In the genomic region with DNA sequence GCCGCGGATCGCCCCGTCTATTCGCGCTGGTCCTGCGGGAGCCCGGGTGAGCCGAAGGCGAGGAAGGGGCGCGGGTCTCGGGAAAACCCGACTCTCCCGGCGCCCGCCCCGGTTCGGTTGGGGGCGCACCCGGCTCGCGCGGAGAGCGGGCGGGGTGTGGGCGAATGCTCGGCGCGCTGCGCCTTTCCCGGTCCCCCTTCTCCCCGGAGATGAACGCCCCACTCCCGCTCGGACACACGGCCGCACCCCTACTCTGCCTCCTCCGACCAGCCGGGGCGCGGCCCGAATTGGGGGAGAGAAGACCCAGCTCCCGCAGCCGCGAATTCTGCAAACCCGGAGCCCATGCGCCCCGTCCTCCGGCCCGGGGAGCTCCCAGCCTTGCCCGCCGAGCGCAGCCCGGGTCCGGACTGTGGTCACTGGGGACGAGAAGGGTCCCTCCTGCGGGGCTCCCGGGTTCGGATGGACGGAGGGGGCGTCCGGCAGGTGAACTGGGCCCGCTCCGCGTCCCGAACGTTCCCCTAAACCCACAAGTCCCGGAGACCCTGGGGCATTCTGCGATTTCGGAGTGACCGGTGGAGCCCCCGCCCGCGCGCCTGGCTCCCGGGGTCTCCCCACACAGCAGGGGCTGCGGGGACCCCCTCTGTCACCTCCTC, we compare ENCODE assay signal across 2 cellular contexts.
TF ChIP-seq lines count a peak whose summit lies in the region.

No MANE protein-coding gene starts in this region.

TF ChIP-seq in SK-N-SH, 30 proteins besides CTCF, POLR2A, EP300 and RAD21 (continued from another document):
- TF ChIP-seq IRF3 (IDR thresholded peaks at IDR 0.05; ENCODE audit: low read depth, low read length) (no peak), TEAD4 (IDR thresholded peaks at IDR 0.05; ENCODE audit: borderline replicate concordance, insufficient read depth) (no peak), MXI1 (IDR thresholded peaks at IDR 0.05; ENCODE audit: low read depth, low read length) (no peak), EZH2phosphoT487 (IDR thresholded peaks at IDR 0.05; ENCODE audit: borderline replicate concordance, low read depth) (peak; percentile 84; the same call in 1 of the 2 replicates)

TF ChIP-seq in SK-N-SH treated with all-trans-retinoic acid at 6 μM for 48 hours, 23 proteins besides CTCF, POLR2A, EP300 and RAD21 (continued from another document):
- TF ChIP-seq PATZ1 (CRISPR knock-in tag; IDR thresholded peaks at IDR 0.05; ENCODE audit: borderline replicate concordance) (no peak), GLIS3 (CRISPR knock-in tag; IDR thresholded peaks at IDR 0.05) (no peak), ARNTL (CRISPR knock-in tag; IDR thresholded peaks at IDR 0.05; ENCODE audit: borderline replicate concordance, low read depth) (no peak), CREB5 (CRISPR knock-in tag; IDR thresholded peaks at IDR 0.05; ENCODE audit: low read depth) (no peak), BACH2 (CRISPR knock-in tag; IDR thresholded peaks at IDR 0.05; ENCODE audit: borderline replicate concordance) (no peak), SNAI2 (CRISPR knock-in tag; IDR thresholded peaks at IDR 0.05) (no peak), ZFP30 (CRISPR knock-in tag; IDR thresholded peaks at IDR 0.05) (no peak), OSR1 (CRISPR knock-in tag; IDR thresholded peaks at IDR 0.05) (no peak), ZNF565 (CRISPR knock-in tag; conservative IDR thresholded peaks at IDR 0.05; ENCODE audit: low read depth) (no peak), CSRNP3 (CRISPR knock-in tag; IDR thresholded peaks at IDR 0.05) (no peak), ESRRG (CRISPR knock-in tag; IDR thresholded peaks at IDR 0.05) (no peak)
- TF ChIP-seq, protein P1, sequence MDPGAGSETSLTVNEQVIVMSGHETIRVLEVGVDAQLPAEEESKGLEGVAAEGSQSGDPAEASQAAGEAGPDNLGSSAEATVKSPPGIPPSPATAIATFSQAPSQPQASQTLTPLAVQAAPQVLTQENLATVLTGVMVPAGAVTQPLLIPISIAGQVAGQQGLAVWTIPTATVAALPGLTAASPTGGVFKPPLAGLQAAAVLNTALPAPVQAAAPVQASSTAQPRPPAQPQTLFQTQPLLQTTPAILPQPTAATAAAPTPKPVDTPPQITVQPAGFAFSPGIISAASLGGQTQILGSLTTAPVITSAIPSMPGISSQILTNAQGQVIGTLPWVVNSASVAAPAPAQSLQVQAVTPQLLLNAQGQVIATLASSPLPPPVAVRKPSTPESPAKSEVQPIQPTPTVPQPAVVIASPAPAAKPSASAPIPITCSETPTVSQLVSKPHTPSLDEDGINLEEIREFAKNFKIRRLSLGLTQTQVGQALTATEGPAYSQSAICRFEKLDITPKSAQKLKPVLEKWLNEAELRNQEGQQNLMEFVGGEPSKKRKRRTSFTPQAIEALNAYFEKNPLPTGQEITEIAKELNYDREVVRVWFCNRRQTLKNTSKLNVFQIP (CRISPR knock-in tag; IDR thresholded peaks at IDR 0.05; ENCODE audit: borderline replicate concordance, low read depth): no peak
